Comparison of ENCODE assay signal across 12 cellular contexts in the genomic region with DNA sequence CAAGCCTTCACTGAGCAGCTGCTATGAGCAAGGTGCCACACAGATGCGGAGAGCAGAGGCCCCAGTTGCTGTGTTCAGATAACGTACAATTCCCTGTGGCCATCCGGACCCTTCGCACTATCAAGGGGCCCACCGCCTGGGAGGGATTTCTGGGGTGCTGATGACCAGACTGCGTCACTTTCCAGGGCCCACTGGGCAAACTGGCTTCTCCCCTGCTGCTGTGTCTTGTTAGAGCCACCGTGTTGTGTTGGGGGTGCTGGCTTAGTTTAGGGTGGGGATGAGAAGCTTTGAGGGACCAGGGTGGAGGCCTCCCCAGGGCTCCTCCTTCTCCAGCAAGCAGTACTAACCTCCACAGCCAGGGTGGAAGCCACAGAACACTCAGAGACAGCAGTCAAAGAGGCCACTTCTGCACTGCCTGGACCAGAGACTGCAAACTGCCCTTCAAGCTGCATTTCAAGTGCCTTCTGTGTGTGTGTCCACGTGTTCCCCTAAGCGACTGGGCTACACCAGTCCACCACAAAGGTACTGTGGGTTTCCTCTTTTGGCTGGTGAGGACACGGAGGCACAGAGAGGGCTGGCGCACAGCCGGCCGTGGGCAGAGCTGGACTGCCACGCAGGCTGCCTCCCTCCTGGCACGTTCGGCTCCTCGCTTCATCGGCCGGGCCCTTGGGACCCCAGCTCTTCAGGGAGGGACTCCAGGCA.
A peak's percentile ranks its signal among the peaks of the same experiment; 100 is the strongest.
DNase-seq lines count a peak whose midpoint lies in the region; ATAC-seq and TF ChIP-seq lines count a peak whose summit lies in the region.
"Had no signal": no experiment of that assay in that cellular context is flagged by ENCODE, and none has a peak within 500 bp of the region (broad histone marks: within the 10 kb centered on the region; RNA-seq: fewer than 3 reads in every experiment).

No MANE protein-coding gene starts in this region.

- H3K36me3 ChIP-seq in BLaER1 treated with 17β-estradiol and CSF1 and Interleukin-3, amounts not matched to agents 10 nM and 100 nM, result no peaks in the 10 kb centered on the region
- H3K36me3 ChIP-seq in GM23338 (ENCODE audit: insufficient read depth) (no peaks in the 10 kb centered on the region), muscle layer of duodenum (ENCODE audit: control insufficient read depth in 1 of 2, insufficient read depth in 2 of 2, low read length in 2 of 2) (no peaks in the 10 kb centered on the region)

- no peak for TF ChIP-seq CTCF in GM23338 (conservative IDR thresholded peaks at IDR 0.05; ENCODE audit: low read depth in 2 of 2)
- TF ChIP-seq CTCF in brain (conservative IDR thresholded peaks at IDR 0.05), result no peak
- no peak for TF ChIP-seq CTCF in foreskin keratinocyte (conservative IDR thresholded peaks at IDR 0.05)

- H3K27me3 ChIP-seq in BLaER1 treated with 17β-estradiol and CSF1 and Interleukin-3, amounts not matched to agents 10 nM and 100 nM, result peaks cover 0 to 34% (median 0%) of the 10 kb centered on the region in 11 experiments; a peak in 7 of 22 replicates
- H3K27me3 ChIP-seq in GM23338 (ENCODE audit: insufficient read depth), result no peaks in the 10 kb centered on the region
- no peaks in the 10 kb centered on the region for H3K27me3 ChIP-seq in muscle layer of duodenum (ENCODE audit: low read depth, low read length)
- H3K27me3 ChIP-seq in foreskin keratinocyte, result no peaks in the 10 kb centered on the region

- H3K27ac ChIP-seq in BLaER1 treated with 17β-estradiol and CSF1 and Interleukin-3, amounts not matched to agents 10 nM and 100 nM, result peak overlapping the region in 9 of 11 experiments; percentile 4 to 58 (median 40); a peak in 14 of 22 replicates
- no peak overlapping the region for H3K27ac ChIP-seq in GM23338 (ENCODE audit: low read depth)
- H3K27ac ChIP-seq in muscle layer of duodenum (ENCODE audit: low read length), result peak overlapping the region; percentile 16
- no peak overlapping the region for H3K27ac ChIP-seq in foreskin keratinocyte
- H3K27ac ChIP-seq: parathyroid adenoma, SK-N-MC had no signal

- H3K4me3 ChIP-seq in BLaER1 treated with 17β-estradiol and CSF1 and Interleukin-3, amounts not matched to agents 10 nM and 100 nM, result peak overlapping the region in 5 of 10 experiments; percentile 9 to 53 (median 25); a peak in 8 of 20 replicates
- H3K4me3 ChIP-seq in GM23338, result no peak overlapping the region
- H3K4me3 ChIP-seq in muscle layer of duodenum (ENCODE audit: low read depth in 1 of 2, low read length in 2 of 2), result peak overlapping the region in 1 of 2 donors; percentile 26
- H3K4me3 ChIP-seq: SK-N-MC had no signal

- no peaks in the 10 kb centered on the region for H3K79me2 ChIP-seq in GM23338 (replicated peaks; ENCODE audit: insufficient read depth)
- H3K79me2 ChIP-seq: parathyroid adenoma had no signal

- H2AFZ ChIP-seq in GM23338, result peak overlapping the region; percentile 38; the same call in 1 of the 2 replicates
- H2AFZ ChIP-seq: parathyroid adenoma had no signal

- no peaks in the 10 kb centered on the region for H3F3A ChIP-seq in GM23338 (replicated peaks; ENCODE audit: low read depth)

- no peaks in the 10 kb centered on the region for H4K20me1 ChIP-seq in BLaER1 treated with 17β-estradiol and CSF1 and Interleukin-3, amounts not matched to agents 10 nM and 100 nM
- H4K20me1 ChIP-seq in GM23338 (replicated peaks; ENCODE audit: insufficient read depth), result no peaks in the 10 kb centered on the region

- H3K9me3 Mint-ChIP-seq in GM23338, result no peaks in the 10 kb centered on the region
- peaks cover 0 to 11% (median 4%) of the 10 kb centered on the region in 5 experiments for H3K9me3 Mint-ChIP-seq in brain
- H3K9me3 Mint-ChIP-seq: activated naive CD4-positive, alpha-beta T cell treated with anti-CD3 and anti-CD28 coated beads, Interleukin-2, amount 50 U/mL, for 24 hours; CD8-positive, alpha-beta memory T cell had no signal

- H3K9ac ChIP-seq in BLaER1 treated with 17β-estradiol and CSF1 and Interleukin-3, amounts not matched to agents 10 nM and 100 nM, result peak overlapping the region; percentile 7 to 61 (median 33); a peak in 17 of 22 replicates
- H3K9ac ChIP-seq: parathyroid adenoma had no signal

- H3K9me3 ChIP-seq in BLaER1 treated with 17β-estradiol and CSF1 and Interleukin-3, amounts not matched to agents 10 nM and 100 nM (replicated peaks in 1 of 11), result peaks cover 0 to 2% (median 0%) of the 10 kb centered on the region in 11 experiments; a peak in 3 of 22 replicates
- no peaks in the 10 kb centered on the region for H3K9me3 ChIP-seq in muscle layer of duodenum (ENCODE audit: control insufficient read depth in 1 of 2, low read length in 2 of 2)

- DNase-seq in GM23338 (ENCODE audit: low spot score), result no peak
- DNase-seq in foreskin keratinocyte, result no peak
- DNase-seq in NCI-H1105 treated with DMSO at 0.1 percent for 48 hours (lab: John Stamatoyannopoulos, UW), result no peak
- DNase-seq in NCI-H1417 treated with DMSO at 0.1 percent for 48 hours (lab: John Stamatoyannopoulos, UW), result no peak
- no peak for DNase-seq in RKO (ENCODE audit: low spot score)
- DNase-seq: CD8-positive, alpha-beta memory T cell had no signal

- H3K4me1 Mint-ChIP-seq in GM23338 (peaks cover 8% of the 10 kb centered on the region; the same call in 1 of the 3 replicates), brain (peaks cover 49% of the 10 kb centered on the region)

- peak; percentile 39; the same call in 1 of the 3 replicates for ATAC-seq in GM23338
- no peak for ATAC-seq in foreskin keratinocyte

- H3K36me3 Mint-ChIP-seq in GM23338 (ENCODE audit: low read depth) (no peaks in the 10 kb centered on the region), brain (no peaks in the 10 kb centered on the region)
- H3K36me3 Mint-ChIP-seq: activated naive CD4-positive, alpha-beta T cell treated with anti-CD3 and anti-CD28 coated beads, Interleukin-2, amount 50 U/mL, for 24 hours; CD8-positive, alpha-beta memory T cell had no signal

- peaks cover 7% of the 10 kb centered on the region for H3K27me3 Mint-ChIP-seq in GM23338 (ENCODE audit: insufficient read depth, low read depth, poor library complexity)
- H3K27me3 Mint-ChIP-seq in brain, result no peaks in the 10 kb centered on the region
- H3K27me3 Mint-ChIP-seq: activated naive CD4-positive, alpha-beta T cell treated with anti-CD3 and anti-CD28 coated beads, Interleukin-2, amount 50 U/mL, for 24 hours had no signal

- H3K9me2 ChIP-seq in GM23338 (ENCODE audit: insufficient read depth), result no peaks in the 10 kb centered on the region

- H3K4me1 ChIP-seq in BLaER1 treated with 17β-estradiol and CSF1 and Interleukin-3, amounts not matched to agents 10 nM and 100 nM, result peaks cover 46 to 60% (median 51%) of the 10 kb centered on the region in 10 experiments
- H3K4me1 ChIP-seq in GM23338 (ENCODE audit: insufficient read depth) (no peaks in the 10 kb centered on the region), muscle layer of duodenum (ENCODE audit: control insufficient read depth in 1 of 2, insufficient read depth in 2 of 2, low read length in 2 of 2) (peaks cover 12 to 28% of the 10 kb centered on the region in 2 donors), foreskin keratinocyte (peaks cover 14% of the 10 kb centered on the region)
- H3K4me1 ChIP-seq: parathyroid adenoma had no signal

- H3K27ac Mint-ChIP-seq in GM23338 (no peak overlapping the region), brain (peak overlapping the region in 4 of 5 experiments; percentile 80 to 97 (median 94))
- H3K27ac Mint-ChIP-seq: activated naive CD4-positive, alpha-beta T cell treated with anti-CD3 and anti-CD28 coated beads, Interleukin-2, amount 50 U/mL, for 24 hours had no signal

- H3K4me3 Mint-ChIP-seq in GM23338 (no peak overlapping the region), brain (peak overlapping the region in 2 of 5 experiments; percentile 43 to 50)
- H3K4me3 Mint-ChIP-seq: activated naive CD4-positive, alpha-beta T cell treated with anti-CD3 and anti-CD28 coated beads, Interleukin-2, amount 50 U/mL, for 24 hours had no signal

- peak overlapping the region; percentile 77 to 98 (median 87) for H3K4me2 ChIP-seq in BLaER1 treated with 17β-estradiol and CSF1 and Interleukin-3, amounts not matched to agents 10 nM and 100 nM
- no peak overlapping the region for H3K4me2 ChIP-seq in GM23338

TF ChIP-seq in GM23338, 12 proteins besides CTCF, POLR2A, EP300 and RAD21 (continues in another document):
- TF ChIP-seq POLR2AphosphoS5 (IDR thresholded peaks at IDR 0.05; ENCODE audit: low read depth) (no peak), CREB1 (CRISPR knock-in tag; IDR thresholded peaks at IDR 0.05; ENCODE audit: low read depth) (no peak), JUNB (IDR thresholded peaks at IDR 0.05; ENCODE audit: unreplicated experiment) (no peak), ZNF331 (CRISPR knock-in tag; IDR thresholded peaks at IDR 0.05; ENCODE audit: low read depth) (no peak), NANOG (IDR thresholded peaks at IDR 0.05; ENCODE audit: borderline replicate concordance) (no peak), EZH2 (IDR thresholded peaks at IDR 0.05; ENCODE audit: low read depth, unreplicated experiment) (no peak)
- TF ChIP-seq, protein P1, sequence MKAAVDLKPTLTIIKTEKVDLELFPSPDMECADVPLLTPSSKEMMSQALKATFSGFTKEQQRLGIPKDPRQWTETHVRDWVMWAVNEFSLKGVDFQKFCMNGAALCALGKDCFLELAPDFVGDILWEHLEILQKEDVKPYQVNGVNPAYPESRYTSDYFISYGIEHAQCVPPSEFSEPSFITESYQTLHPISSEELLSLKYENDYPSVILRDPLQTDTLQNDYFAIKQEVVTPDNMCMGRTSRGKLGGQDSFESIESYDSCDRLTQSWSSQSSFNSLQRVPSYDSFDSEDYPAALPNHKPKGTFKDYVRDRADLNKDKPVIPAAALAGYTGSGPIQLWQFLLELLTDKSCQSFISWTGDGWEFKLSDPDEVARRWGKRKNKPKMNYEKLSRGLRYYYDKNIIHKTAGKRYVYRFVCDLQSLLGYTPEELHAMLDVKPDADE (IDR thresholded peaks at IDR 0.05), result no peak

Comparison
In these comparisons a context has a peak if more than half of its experiments do, and no peak if none do; other contexts are left out.
1. H3K27ac ChIP-seq: peak in BLaER1 treated with 17β-estradiol and CSF1 and Interleukin-3, amounts not matched to agents 10 nM and 100 nM (9 of 11) and muscle layer of duodenum (single experiment); none in GM23338 (single experiment) and foreskin keratinocyte (single experiment).